Comparison of ENCODE assay signal across 26 cellular contexts in genomic region chr21:38759286-38759872, GRCh38. TPM values are rescaled to one million over a fixed set of nuclear protein-coding genes. Genes with fewer than 3 reads are reported as not detected.
A peak's percentile ranks its signal among the peaks of the same experiment; 100 is the strongest.
DNase-seq lines count a peak whose midpoint lies in the region; ATAC-seq and TF ChIP-seq lines count a peak whose summit lies in the region.
"Had no signal": no experiment of that assay in that cellular context is flagged by ENCODE, and none has a peak within 500 bp of the region (broad histone marks: within the 10 kb centered on the region; RNA-seq: fewer than 3 reads in every experiment).

No MANE protein-coding gene starts in this region.

- peaks cover 3 to 68% (median 11%) of the 10 kb centered on the region in 3 donors for H3K4me1 ChIP-seq in gastroesophageal sphincter
- peaks cover 37% of the 10 kb centered on the region for H3K4me1 ChIP-seq in stomach smooth muscle (ENCODE audit: control insufficient read depth, insufficient read depth, low read length)
- H3K4me1 ChIP-seq in BE2C = peaks cover 4% of the 10 kb centered on the region; the same call in 1 of the 2 replicates

- no peaks in the 10 kb centered on the region for H3K36me3 ChIP-seq in gastroesophageal sphincter
- no peaks in the 10 kb centered on the region for H3K36me3 ChIP-seq in stomach smooth muscle (ENCODE audit: control insufficient read depth in 2 of 2, insufficient read depth in 2 of 2, low read length in 2 of 2)
- H3K36me3 ChIP-seq in BE2C = no peaks in the 10 kb centered on the region
- H3K36me3 ChIP-seq: gastrocnemius medialis had no signal

- peak; percentile 49 for DNase-seq in EH (ENCODE audit: low read depth)
- no peak for DNase-seq in AG08395 (ENCODE audit: low spot score)
- no peak for DNase-seq in NK-92 treated with Interleukin-12 subunit alpha and Interleukin-12 subunit beta, amount 100 ng/mL, for 24 hours (lab: John Stamatoyannopoulos, UW)
- no peak for DNase-seq in BE2C
- DNase-seq: activated CD4-positive, alpha-beta T cell treated with anti-CD3 and anti-CD28 coated beads, Interleukin-2, amount 50 U/mL, for 4 hours; activated gamma-delta T cell treated with Interleukin-2 at 50 U/mL for 16 hours; caudate nucleus; CD8-positive, alpha-beta T cell; DMS153; dorsolateral prefrontal cortex; gastrocnemius medialis; midbrain; MV-4-11; NCI-H187; NCI-H748 treated with DMSO at 0.1 percent for 48 hours; nephron progenitor cell; PC-9; small intestine; stimulated activated CD4-positive, alpha-beta T cell treated with anti-CD3 and anti-CD28 coated beads, Interleukin-4, amount 100 ng/mL, for 1 hour; stimulated activated naive CD8-positive, alpha-beta T cell treated with anti-CD3 and anti-CD28 coated beads, Interleukin-15, amount 100 ng/mL, for 72 hours; T-helper 17 cell had no signal

- no peaks in the 10 kb centered on the region for H3K9me3 ChIP-seq in gastroesophageal sphincter
- no peaks in the 10 kb centered on the region for H3K9me3 ChIP-seq in stomach smooth muscle (ENCODE audit: control insufficient read depth in 2 of 2, low read length in 2 of 2)
- no peaks in the 10 kb centered on the region for H3K9me3 ChIP-seq in BE2C
- H3K9me3 ChIP-seq: gastrocnemius medialis had no signal

- TF ChIP-seq CTCF in gastroesophageal sphincter (IDR thresholded peaks at IDR 0.05) (no peak), BE2C (IDR thresholded peaks at IDR 0.05; ENCODE audit: low read depth, low read length) (no peak)

- 60 to 65% methylated on average over 4 to 7 of the region's 7 CpGs for WGBS in gastroesophageal sphincter (ENCODE audit: low coverage in 1 of 2), 2 donors

- TF ChIP-seq POLR2A in gastroesophageal sphincter (IDR thresholded peaks at IDR 0.05) = no peak

- ATAC-seq in SK-N-SH treated with all-trans-retinoic acid at 6 μM for 48 hours (peak; percentile 69), gastroesophageal sphincter (no peak), GM21737 (IDR thresholded peaks at IDR 0.05; ENCODE audit: unreplicated experiment) (no peak)
- ATAC-seq: CD8-positive, alpha-beta T cell; gastrocnemius medialis; stimulated activated naive CD8-positive, alpha-beta T cell treated with anti-CD3 and anti-CD28 coated beads, Interleukin-15, amount 100 ng/mL, for 72 hours; T-helper 17 cell had no signal

- no peak overlapping the region for H3K9ac ChIP-seq in stomach smooth muscle (ENCODE audit: low read length in 2 of 2)
- H3K9ac ChIP-seq: KMS-11 had no signal

- H3K27ac ChIP-seq in gastroesophageal sphincter (peak overlapping the region in 3 of 4 donors; percentile 8 to 65 (median 42)), stomach smooth muscle (ENCODE audit: low read length) (peak overlapping the region; percentile 70)
- H3K27ac ChIP-seq: dorsolateral prefrontal cortex, gastrocnemius medialis, KMS-11, PC-9 had no signal

- no peak overlapping the region for H3K4me3 ChIP-seq in gastroesophageal sphincter
- H3K4me3 ChIP-seq in stomach smooth muscle (ENCODE audit: low read length in 2 of 2) = no peak overlapping the region
- H3K4me3 ChIP-seq in BE2C (ENCODE audit: low read depth, low read length) = no peak overlapping the region
- H3K4me3 ChIP-seq: dorsolateral prefrontal cortex, gastrocnemius medialis, PC-9 had no signal

- H3K27me3 ChIP-seq in gastroesophageal sphincter (no peaks in the 10 kb centered on the region), stomach smooth muscle (ENCODE audit: control insufficient read depth in 1 of 2, insufficient read depth in 2 of 2, low read length in 2 of 2) (no peaks in the 10 kb centered on the region), BE2C (no peaks in the 10 kb centered on the region; the same call in 1 of the 2 replicates)
- H3K27me3 ChIP-seq: dorsolateral prefrontal cortex, gastrocnemius medialis had no signal

- no peak for TF ChIP-seq EP300 in gastroesophageal sphincter (IDR thresholded peaks at IDR 0.05)

TF ChIP-seq in SK-N-SH treated with all-trans-retinoic acid at 6 μM for 48 hours, 23 proteins besides CTCF, POLR2A, EP300 and RAD21:
- TF ChIP-seq GLIS3 (CRISPR knock-in tag; IDR thresholded peaks at IDR 0.05) = no peak
- peak; percentile 74 for TF ChIP-seq ISL1 (CRISPR knock-in tag; IDR thresholded peaks at IDR 0.05)

RNA-seq across cellular contexts. Expression of gene ETS2, which starts 46.4 kb away (rescaled TPM):
- total RNA-seq in gastroesophageal sphincter = 100 to 1,000 TPM in 1 of 4 donors, 10 to 100 TPM in 3; 50.9 to 169 (median 63.5) TPM
- polyA plus RNA-seq in BE2C (2012; ENCODE audit: insufficient read depth, insufficient read length, low read depth) = 21.9 TPM
